In the genomic region with DNA sequence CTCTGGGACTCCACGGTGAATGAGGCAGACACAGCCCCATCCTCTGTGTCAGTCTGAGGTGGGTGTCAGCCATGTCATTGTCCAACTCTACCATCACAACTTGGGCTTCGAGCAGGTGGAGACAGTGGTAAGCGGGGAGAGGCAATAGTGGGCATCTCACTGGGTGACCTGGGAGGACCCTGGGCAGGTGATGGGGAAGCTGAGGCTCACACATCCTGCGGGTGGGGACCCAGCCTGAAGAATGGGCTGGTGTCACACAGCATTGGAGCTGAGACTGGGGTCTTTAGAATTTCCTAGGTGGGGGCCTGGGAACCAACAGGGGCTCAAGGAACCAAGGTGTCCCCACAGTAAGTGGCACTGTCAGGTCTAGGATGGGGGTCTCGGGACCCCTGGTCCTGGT, we compare ENCODE assay signal across 1 cellular context.
TF ChIP-seq lines count a peak whose summit lies in the region.

No MANE protein-coding gene starts in this region.

TF ChIP-seq in WTC11, 78 proteins besides CTCF, POLR2A, EP300 and RAD21 (continued from another document):
- TF ChIP-seq, protein P1, sequence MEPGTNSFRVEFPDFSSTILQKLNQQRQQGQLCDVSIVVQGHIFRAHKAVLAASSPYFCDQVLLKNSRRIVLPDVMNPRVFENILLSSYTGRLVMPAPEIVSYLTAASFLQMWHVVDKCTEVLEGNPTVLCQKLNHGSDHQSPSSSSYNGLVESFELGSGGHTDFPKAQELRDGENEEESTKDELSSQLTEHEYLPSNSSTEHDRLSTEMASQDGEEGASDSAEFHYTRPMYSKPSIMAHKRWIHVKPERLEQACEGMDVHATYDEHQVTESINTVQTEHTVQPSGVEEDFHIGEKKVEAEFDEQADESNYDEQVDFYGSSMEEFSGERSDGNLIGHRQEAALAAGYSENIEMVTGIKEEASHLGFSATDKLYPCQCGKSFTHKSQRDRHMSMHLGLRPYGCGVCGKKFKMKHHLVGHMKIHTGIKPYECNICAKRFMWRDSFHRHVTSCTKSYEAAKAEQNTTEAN (CRISPR knock-in tag; IDR thresholded peaks at IDR 0.05): no peak
- TF ChIP-seq SP1 (CRISPR knock-in tag; conservative IDR thresholded peaks at IDR 0.05): no peak
- TF ChIP-seq NFATC4 (CRISPR knock-in tag; IDR thresholded peaks at IDR 0.05): no peak
- no peak for TF ChIP-seq ZNF121 (CRISPR knock-in tag; IDR thresholded peaks at IDR 0.05)
